Comparison of ENCODE assay signal across 12 cellular contexts in the genomic region with DNA sequence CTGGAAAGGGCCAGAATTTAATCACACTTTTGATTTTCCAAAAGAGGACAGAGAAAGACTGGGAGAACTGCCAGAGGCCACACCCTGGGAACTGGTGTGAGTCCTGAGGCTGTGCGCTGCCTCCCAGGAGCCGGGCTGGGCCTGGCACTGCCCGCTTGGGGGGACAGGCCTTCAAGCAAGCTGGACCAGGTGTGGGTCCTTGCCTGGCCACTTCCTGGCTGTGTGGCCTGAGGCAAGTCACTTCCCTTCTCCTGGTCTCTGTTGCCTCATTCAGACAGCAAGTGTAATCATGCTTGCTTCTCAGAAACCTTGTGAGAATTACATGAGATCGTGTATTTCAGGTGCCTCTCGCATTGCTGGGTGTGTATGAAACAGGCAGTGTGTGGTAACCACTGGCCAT.
DNase-seq lines count a peak whose midpoint lies in the region; TF ChIP-seq lines count a peak whose summit lies in the region.
"Had no signal": no experiment of that assay in that cellular context is flagged by ENCODE, and none has a peak within 500 bp of the region (broad histone marks: within the 10 kb centered on the region; RNA-seq: fewer than 3 reads in every experiment).

No MANE protein-coding gene starts in this region.

- H3K27ac ChIP-seq in stomach (no peak overlapping the region), uterus (no peak overlapping the region)

- H3K4me3 ChIP-seq in adipocyte (ENCODE audit: low read length) (no peak overlapping the region), stomach (no peak overlapping the region), uterus (no peak overlapping the region)

- H3K36me3 ChIP-seq in adipocyte (ENCODE audit: control insufficient read depth, insufficient read depth, low read length, severe bottlenecking) (no peaks in the 10 kb centered on the region), stomach (no peaks in the 10 kb centered on the region), uterus (no peaks in the 10 kb centered on the region)

- H3K27me3 ChIP-seq in adipocyte (replicated peaks; ENCODE audit: control insufficient read depth, insufficient read depth, low read length) = no peaks in the 10 kb centered on the region
- no peaks in the 10 kb centered on the region for H3K27me3 ChIP-seq in stomach
- H3K27me3 ChIP-seq in uterus = no peaks in the 10 kb centered on the region

- peaks cover 22% of the 10 kb centered on the region for H3K4me1 Mint-ChIP-seq in HFFc6 (ENCODE audit: low read depth)

- no peak overlapping the region for H3K4me3 Mint-ChIP-seq in HFFc6
- H3K4me3 Mint-ChIP-seq: activated naive CD8-positive, alpha-beta T cell treated with anti-CD3 and anti-CD28 coated beads, Interleukin-2, amount 10 ng/mL, durations not matched to agents 7 days and 5 days had no signal

- no peaks in the 10 kb centered on the region for H3K9me3 ChIP-seq in adipocyte (ENCODE audit: control insufficient read depth, low read length)
- no peaks in the 10 kb centered on the region for H3K9me3 ChIP-seq in stomach
- H3K9me3 ChIP-seq in uterus = no peaks in the 10 kb centered on the region

- TF ChIP-seq EP300 in stomach (IDR thresholded peaks at IDR 0.05) = no peak

- peak overlapping the region; percentile 47 for H3K9ac ChIP-seq in adipocyte (ENCODE audit: low read length)

- TF ChIP-seq POLR2A in stomach (IDR thresholded peaks at IDR 0.05) = no peak
- no peak for TF ChIP-seq POLR2A in uterus (IDR thresholded peaks at IDR 0.05)

- intact Hi-C loops in stomach (cut with DNase I; ENCODE audit: low total_unique reads) = no loop called here
- intact Hi-C loops in uterus (cut with DNase I; ENCODE audit: low total_unique reads) = no loop called here

- H3K9me3 Mint-ChIP-seq in HFFc6 = no peaks in the 10 kb centered on the region
- H3K9me3 Mint-ChIP-seq: activated naive CD8-positive, alpha-beta T cell treated with anti-CD3 and anti-CD28 coated beads, Interleukin-2, amount 10 ng/mL, durations not matched to agents 7 days and 5 days had no signal

- H3K27ac Mint-ChIP-seq in HFFc6 = peak overlapping the region; percentile 71
- H3K27ac Mint-ChIP-seq: activated naive CD8-positive, alpha-beta T cell treated with anti-CD3 and anti-CD28 coated beads, Interleukin-2, amount 10 ng/mL, durations not matched to agents 7 days and 5 days had no signal

- H3K4me1 ChIP-seq in adipocyte (ENCODE audit: control insufficient read depth, insufficient read depth, low read length) = peaks cover 12% of the 10 kb centered on the region
- peaks cover 3 to 22% (median 7%) of the 10 kb centered on the region in 4 donors for H3K4me1 ChIP-seq in stomach
- H3K4me1 ChIP-seq in uterus = no peaks in the 10 kb centered on the region

- peaks cover 12% of the 10 kb centered on the region for H3K36me3 Mint-ChIP-seq in HFFc6 (ENCODE audit: low read depth)
- H3K36me3 Mint-ChIP-seq: activated naive CD8-positive, alpha-beta T cell treated with anti-CD3 and anti-CD28 coated beads, Interleukin-2, amount 10 ng/mL, durations not matched to agents 7 days and 5 days had no signal

- DNase-seq in HFFc6 (no peak), adipocyte (ENCODE audit: low read depth) (peak; percentile 41), hepatic stellate cell (ENCODE audit: low spot score) (peak; percentile 19), stomach (peak; percentile 50), SHP77 (lab: John Stamatoyannopoulos, UW) (no peak), uterus (no peak), NCI-H446 treated with DMSO at 0.1 percent for 48 hours (lab: John Stamatoyannopoulos, UW) (no peak)
- DNase-seq: activated naive CD8-positive, alpha-beta T cell treated with anti-CD3 and anti-CD28 coated beads, Interleukin-2, amount 10 ng/mL, durations not matched to agents 7 days and 5 days; Calu3; GOT3; NCI-H1694 treated with DMSO at 0.1 percent for 48 hours; T-helper 9 cell had no signal

- H3K27me3 Mint-ChIP-seq in HFFc6 (ENCODE audit: insufficient read depth) = no peaks in the 10 kb centered on the region; the same call in 1 of the 2 replicates
- H3K27me3 Mint-ChIP-seq: activated naive CD8-positive, alpha-beta T cell treated with anti-CD3 and anti-CD28 coated beads, Interleukin-2, amount 10 ng/mL, durations not matched to agents 7 days and 5 days had no signal

- no peak for TF ChIP-seq CTCF in HFFc6 (IDR thresholded peaks at IDR 0.05)
- no peak for TF ChIP-seq CTCF in stomach (IDR thresholded peaks at IDR 0.05)
- TF ChIP-seq CTCF in uterus (IDR thresholded peaks at IDR 0.05) = no peak

- WGBS in stomach, 5 donors = 48 to 62% (median 52%) methylated on average over 5 of the region's 5 CpGs

Comparison
In these comparisons a context has a peak if more than half of its experiments do, and no peak if none do; other contexts are left out.
1. DNase-seq: peak in adipocyte (single experiment), hepatic stellate cell (single experiment) and stomach (single experiment); none in HFFc6 (single experiment), SHP77 (0 of 2), uterus (0 of 2) and NCI-H446 treated with DMSO at 0.1 percent for 48 hours (single experiment).